Comparison of ENCODE assay signal across 13 cellular contexts in the genomic region with DNA sequence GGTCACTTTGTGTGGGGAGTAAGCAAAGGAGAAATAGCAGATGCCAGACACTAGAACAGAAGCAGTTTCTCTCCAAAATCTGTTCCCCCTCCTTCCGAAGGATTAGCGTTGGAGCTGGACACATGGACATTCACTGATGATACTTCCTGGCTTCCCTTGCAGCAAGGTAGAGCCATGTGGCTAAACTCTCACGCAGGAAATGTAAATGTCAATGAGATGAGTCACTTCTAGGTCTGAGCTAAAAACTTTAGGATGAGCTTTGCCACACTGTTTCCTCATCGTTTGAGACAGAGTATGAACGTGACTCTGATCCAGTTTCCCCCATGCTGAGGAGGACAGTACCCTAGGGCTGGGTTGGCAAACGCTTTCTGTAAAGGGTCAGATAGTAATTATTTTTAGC. TPM values are rescaled to one million over a fixed set of nuclear protein-coding genes. Genes with fewer than 3 reads are reported as not detected.
DNase-seq lines count a peak whose midpoint lies in the region; FAIRE-seq and TF ChIP-seq lines count a peak whose summit lies in the region.
"Had no signal": no experiment of that assay in that cellular context is flagged by ENCODE, and none has a peak within 500 bp of the region (broad histone marks: within the 10 kb centered on the region; RNA-seq: fewer than 3 reads in every experiment).

No MANE protein-coding gene starts in this region.

- H3K27ac ChIP-seq in adrenal gland (no peak overlapping the region), right atrium auricular region (no peak overlapping the region)

- no peaks in the 10 kb centered on the region for H3K4me1 ChIP-seq in adrenal gland (replicated peaks in 1 of 2)
- H3K4me1 ChIP-seq in right atrium auricular region = peaks cover 0 to 6% of the 10 kb centered on the region in 2 donors

- intact Hi-C loops in adrenal gland (cut with DNase I) = no loop called here

- H3K36me3 ChIP-seq in bronchial epithelial cell (ENCODE audit: control insufficient read depth, insufficient read depth, low read length) = no peaks in the 10 kb centered on the region
- H3K36me3 ChIP-seq in adrenal gland (replicated peaks in 1 of 2) = no peaks in the 10 kb centered on the region
- H3K36me3 ChIP-seq in right atrium auricular region = no peaks in the 10 kb centered on the region

- peak; percentile 19 for DNase-seq in GM03348 (ENCODE audit: low spot score)
- peak; percentile 78 for DNase-seq in M059J (ENCODE audit: low read depth)
- peak; percentile 69 for DNase-seq in bronchial epithelial cell (ENCODE audit: low read depth)
- peak; percentile 84 for DNase-seq in renal cortical epithelial cell (ENCODE audit: low read depth)
- no peak for DNase-seq in adrenal gland
- no peak for DNase-seq in iPS-NIHi11 (ENCODE audit: low spot score)
- DNase-seq in right atrium auricular region (ENCODE audit: low spot score) = no peak
- DNase-seq in GM19239 (ENCODE audit: insufficient read length, low spot score) = no peak
- DNase-seq: anterior cingulate cortex; midbrain; NCI-H187; stimulated activated CD4-positive, alpha-beta T cell treated with anti-CD3 and anti-CD28 coated beads, Interleukin-4, amount 100 ng/mL, for 24 hours had no signal

- FAIRE-seq in bronchial epithelial cell (lab: Jason Lieb, UNC) (peak; percentile 79), GM19239 (lab: Jason Lieb, UNC) (no peak)

- 68 to 78% (median 73%) methylated on average over 6 of the region's 6 CpGs for WGBS in adrenal gland, 4 donors

- H3K27me3 ChIP-seq in bronchial epithelial cell (ENCODE audit: control insufficient read depth, insufficient read depth, low read length) (no peaks in the 10 kb centered on the region), adrenal gland (no peaks in the 10 kb centered on the region), right atrium auricular region (no peaks in the 10 kb centered on the region)

- TF ChIP-seq CTCF in bronchial epithelial cell (IDR thresholded peaks at IDR 0.05; ENCODE audit: insufficient read depth, low read length, severe bottlenecking) (no peak), adrenal gland (IDR thresholded peaks at IDR 0.05) (no peak), right atrium auricular region (IDR thresholded peaks at IDR 0.05) (no peak)

- no peak overlapping the region for H3K4me3 ChIP-seq in bronchial epithelial cell (ENCODE audit: low read depth, low read length)
- no peak overlapping the region for H3K4me3 ChIP-seq in adrenal gland
- no peak overlapping the region for H3K4me3 ChIP-seq in right atrium auricular region

- H3K9me3 ChIP-seq in adrenal gland (replicated peaks in 1 of 3) = no peaks in the 10 kb centered on the region
- H3K9me3 ChIP-seq in right atrium auricular region = no peaks in the 10 kb centered on the region

- no peak for TF ChIP-seq POLR2A in adrenal gland (IDR thresholded peaks at IDR 0.05)

RNA-seq across cellular contexts. Expression of a gene that starts 5.1 kb away (rescaled TPM):
- not detected in 2 replicates for total RNA-seq in M059J (2014; rRNA removed; shearing (Covaris generic))
- total RNA-seq in bronchial epithelial cell (not detected in 2 replicates), renal cortical epithelial cell (20.3 and 34.6 TPM in 2 replicates), adrenal gland (10 to 100 TPM; 19.0 to 75.3 (median 27.6) TPM), right atrium auricular region (10 to 100 TPM in 1 of 2 donors, 1 to 10 TPM in 1; 8.1 to 17.1 TPM)
- 10 to 100 TPM; 12.8 to 37.5 (median 15.9) TPM for polyA plus RNA-seq in adrenal gland
- total RNA-seq: T-helper 2 cell treated with Interferon-gamma antibody and Interleukin-4, amounts not matched to agents 100 ng/mL and 5 ng/mL, for 36 hours had no signal

RNA-seq across cellular contexts. Expression of a gene that starts 5.2 kb away (rescaled TPM):
- not detected in 2 replicates for total RNA-seq in M059J (2014; rRNA removed; shearing (Covaris generic))
- total RNA-seq in bronchial epithelial cell (11.6 and 15.1 TPM in 2 replicates), renal cortical epithelial cell (4.5 and 9.3 TPM in 2 replicates), adrenal gland (10 to 100 TPM in 3 of 8 donors, 1 to 10 TPM in 5; 5.8 to 14.5 (median 9.2) TPM), right atrium auricular region (1 to 10 TPM; 1.3 to 4.0 TPM)
- polyA plus RNA-seq in adrenal gland = 1 to 10 TPM; 2.8 to 7.9 (median 3.0) TPM
- total RNA-seq: T-helper 2 cell treated with Interferon-gamma antibody and Interleukin-4, amounts not matched to agents 100 ng/mL and 5 ng/mL, for 36 hours had no signal

RNA-seq across cellular contexts. Expression of a gene that starts 37.0 kb away (rescaled TPM):
- total RNA-seq in M059J (2014; rRNA removed; shearing (Covaris generic)) = not detected in 2 replicates
- total RNA-seq in bronchial epithelial cell = not detected in 2 replicates
- total RNA-seq in renal cortical epithelial cell = 2.8 and 4.4 TPM in 2 replicates
- 1 to 10 TPM in 1 of 8 donors, under 1 TPM in 6, not detected in 1; 0.23 to 1.6 (median 0.71) TPM for total RNA-seq in adrenal gland
- under 1 TPM; 0.24 to 0.56 (median 0.47) TPM for polyA plus RNA-seq in adrenal gland
- total RNA-seq in right atrium auricular region = not detected
- total RNA-seq: T-helper 2 cell treated with Interferon-gamma antibody and Interleukin-4, amounts not matched to agents 100 ng/mL and 5 ng/mL, for 36 hours had no signal

Comparison
In these comparisons a context has a peak if more than half of its experiments do, and no peak if none do; other contexts are left out.
1. DNase-seq: peak in GM03348 (single experiment), M059J (single experiment), bronchial epithelial cell (single experiment) and renal cortical epithelial cell (single experiment); none in adrenal gland (0 of 7), iPS-NIHi11 (single experiment), right atrium auricular region (single experiment) and GM19239 (single experiment).